In genomic region chr20:40777653-40778052, GRCh38 we compare ENCODE assay signal across 19 cellular contexts.
"Had no signal": no experiment of that assay in that cellular context is flagged by ENCODE, and none has a peak within 500 bp of the region (broad histone marks: within the 10 kb centered on the region; RNA-seq: fewer than 3 reads in every experiment).

No MANE protein-coding gene starts in this region.

- ATAC-seq: foreskin keratinocyte, natural killer cell had no signal

- H2AFZ ChIP-seq: hepatocyte had no signal

- DNase-seq: colonic mucosa; dermis blood vessel endothelial cell; erythroblast; foreskin keratinocyte; head of caudate nucleus; kidney glomerular epithelial cell; natural killer cell; nucleus accumbens; pancreas; small intestine; stimulated activated CD4-positive, alpha-beta T cell treated with anti-CD3 and anti-CD28 coated beads, Interleukin-2, amount 100 ng/mL, for 48 hours; stimulated activated naive CD4-positive, alpha-beta T cell treated with Interleukin-2 at 50 U/mL for 16 hours; thyroid gland; upper lobe of left lung; uterus had no signal

- H3K4me3 ChIP-seq: colonic mucosa, hepatocyte, pancreas, suprapubic skin, thyroid gland, upper lobe of left lung, uterus had no signal

- H3K9me3 Mint-ChIP-seq: natural killer cell, neural crest cell had no signal

- H3K4me2 ChIP-seq: hepatocyte had no signal

- H3K27ac ChIP-seq: colonic mucosa, foreskin keratinocyte, hepatocyte, pancreas, suprapubic skin, thyroid gland, upper lobe of left lung, uterus had no signal

- H3K27ac Mint-ChIP-seq: natural killer cell, progenitor cell of endocrine pancreas had no signal

- H3K4me1 ChIP-seq: colonic mucosa, foreskin keratinocyte, pancreas, thyroid gland, uterus had no signal

- H3K36me3 ChIP-seq: colonic mucosa, pancreas, suprapubic skin, thyroid gland, upper lobe of left lung, uterus had no signal

- H3K4me3 Mint-ChIP-seq: natural killer cell, neural crest cell had no signal

- H3K36me3 Mint-ChIP-seq: natural killer cell had no signal

- H3K27me3 ChIP-seq: colonic mucosa, pancreas, suprapubic skin, thyroid gland, upper lobe of left lung, uterus had no signal

- H3K79me2 ChIP-seq: hepatocyte had no signal

- H3K9me3 ChIP-seq: colonic mucosa, pancreas, suprapubic skin, thyroid gland, upper lobe of left lung, uterus had no signal

- H3K4me1 Mint-ChIP-seq: neural crest cell had no signal
